29 cellular contexts compared by ENCODE assay signal in genomic region chr6:27951040-27951439, GRCh38. TPM values are rescaled to one million over a fixed set of nuclear protein-coding genes. Genes with fewer than 3 reads are reported as not detected.
DNase-seq lines count a peak whose midpoint lies in the region; ATAC-seq, FAIRE-seq and TF ChIP-seq lines count a peak whose summit lies in the region.
"Had no signal": no experiment of that assay in that cellular context is flagged by ENCODE, and none has a peak within 500 bp of the region (broad histone marks: within the 10 kb centered on the region; RNA-seq: fewer than 3 reads in every experiment).

No MANE protein-coding gene starts in this region.

- no peaks in the 10 kb centered on the region for H3K27me3 ChIP-seq in K562 (ENCODE audit: control insufficient read depth in 2 of 2, insufficient read depth in 2 of 2, low read length in 2 of 2)
- H3K27me3 ChIP-seq in tibial nerve: no peaks in the 10 kb centered on the region
- H3K27me3 ChIP-seq: BLaER1 had no signal

- no peak overlapping the region for H3K9ac ChIP-seq in K562 (ENCODE audit: insufficient read depth in 1 of 2, low read depth in 2 of 2, low read length in 2 of 2)
- H3K9ac ChIP-seq: BLaER1 had no signal

- TF ChIP-seq POLR2A in K562 (conservative IDR thresholded peaks at IDR 0.05) (no peak), tibial nerve (IDR thresholded peaks at IDR 0.05) (no peak)

- in situ Hi-C loops in K562 (cut with MboI): no loop called here

- WGBS in K562 (ENCODE audit: insufficient coverage, low coverage, missing lambda C conversion rate): 55% methylated on average over 1 of the region's 1 CpG
- 25 to 27% methylated on average over 1 of the region's 1 CpG for WGBS in tibial nerve, 2 donors

- TF ChIP-seq RAD21 in K562 (CRISPR knock-in tag; conservative IDR thresholded peaks at IDR 0.05 in 1 of 2, IDR thresholded peaks at IDR 0.05 in 1 of 2): no peak

- peaks cover 0 to 3% of the 10 kb centered on the region in 2 experiments; a peak in 2 of 5 replicates for H3K4me1 ChIP-seq in K562 (replicated peaks in 1 of 2; ENCODE audit: control insufficient read depth in 2 of 2, insufficient read depth in 2 of 2, low read length in 2 of 2)
- no peaks in the 10 kb centered on the region for H3K4me1 ChIP-seq in tibial nerve
- H3K4me1 ChIP-seq: BE2C, BLaER1 had no signal

- H4K20me1 ChIP-seq in K562 (replicated peaks; ENCODE audit: control insufficient read depth, insufficient read depth, low read length): no peaks in the 10 kb centered on the region
- H4K20me1 ChIP-seq: BLaER1 had no signal

- no peak for ATAC-seq in K562

- H3K4me3 ChIP-seq in K562 (no peak overlapping the region), tibial nerve (no peak overlapping the region)
- H3K4me3 ChIP-seq: BLaER1 had no signal

- H3K4me2 ChIP-seq in K562 (ENCODE audit: insufficient read depth, low read length): no peak overlapping the region
- H3K4me2 ChIP-seq: BLaER1 had no signal

- H3K79me2 ChIP-seq in K562 (ENCODE audit: control insufficient read depth, insufficient read depth, low read length): peaks cover 5% of the 10 kb centered on the region; the same call in 1 of the 3 replicates

- TF ChIP-seq EP300 in K562 (IDR thresholded peaks at IDR 0.05; ENCODE audit: low read length) (no peak), tibial nerve (IDR thresholded peaks at IDR 0.05) (no peak)

- DNase-seq in K562 (ENCODE audit: extremely low read depth in 1 of 4, low spot score in 3 of 4): no peak
- DNase-seq in activated CD4-positive, CD25-positive, alpha-beta regulatory T cell (lab: John Stamatoyannopoulos, UW): no peak
- no peak for DNase-seq in tibial nerve (ENCODE audit: low spot score in 2 of 2)
- DNase-seq: ACHN; BE2C; C1 segment of cervical spinal cord; CD4-positive, alpha-beta memory T cell; CD4-positive, CD25-positive, alpha-beta regulatory T cell; CD8-positive, alpha-beta memory T cell; COR-L47; DMS 273 treated with DMSO at 0.1 percent for 48 hours; DMS153; DMS53; DMS79; DND-41; EL; GF-D8 had no signal

- no peak for TF ChIP-seq CTCF in K562 (IDR thresholded peaks at IDR 0.05 in 2 of 3, conservative IDR thresholded peaks at IDR 0.05 in 1 of 3; ENCODE audit: insufficient read depth in 2 of 3, low read depth in 1 of 3, low read length in 3 of 3)
- TF ChIP-seq CTCF in tibial nerve (IDR thresholded peaks at IDR 0.05): no peak

- H3K27ac ChIP-seq in K562 (ENCODE audit: extremely low read depth, low read depth, low read length) (no peak overlapping the region), tibial nerve (no peak overlapping the region)
- H3K27ac ChIP-seq: 22Rv1, BLaER1 had no signal

- no peak overlapping the region for H2AFZ ChIP-seq in K562 (ENCODE audit: low read depth, low read length)

- no peaks in the 10 kb centered on the region for H3K9me1 ChIP-seq in K562 (ENCODE audit: control insufficient read depth, insufficient read depth, low read length)

- POLR2A ChIA-PET in K562 (lab: Yijun Ruan, JAX): no interaction called here

- no TSS peak for BruUV-seq in K562 (replicated peaks; lab: Mats Ljungman, UMichigan)

- CTCF ChIA-PET in K562 (lab: Yijun Ruan, JAX; ENCODE audit: low intra/inter-chr PET ratio): no interaction called here

- intact Hi-C loops in K562 (cut with micrococcal nuclease): no loop called here

- no peaks in the 10 kb centered on the region; the same call in 1 of the 2 replicates for H3K9me3 ChIP-seq in K562 (replicated peaks; ENCODE audit: control insufficient read depth, insufficient read depth, low read depth, low read length)
- no peaks in the 10 kb centered on the region for H3K9me3 ChIP-seq in tibial nerve
- H3K9me3 ChIP-seq: BE2C, BLaER1 had no signal

- peaks cover 51% of the 10 kb centered on the region for H3K36me3 ChIP-seq in K562 (ENCODE audit: control insufficient read depth, insufficient read depth, low read length)
- H3K36me3 ChIP-seq in tibial nerve: no peaks in the 10 kb centered on the region
- H3K36me3 ChIP-seq: BE2C, BLaER1 had no signal

- FAIRE-seq in A204.1 (lab: Jason Lieb, UNC) (peak; percentile 25), K562 (lab: Jason Lieb, UNC) (no peak), islet of Langerhans (lab: Jason Lieb, UNC) (peak; percentile 27)
- FAIRE-seq: GM12891, GM19239 had no signal

TF ChIP-seq in K562, 482 proteins besides CTCF, POLR2A, EP300 and RAD21 (continues in another document):
- TF ChIP-seq NFXL1 (CRISPR knock-in tag; IDR thresholded peaks at IDR 0.05) (no peak), HNRNPK (IDR thresholded peaks at IDR 0.05; ENCODE audit: low read depth, low read length, poor library complexity, severe bottlenecking) (no peak), SAP30 (IDR thresholded peaks at IDR 0.05; ENCODE audit: borderline replicate concordance, insufficient read depth, low read depth, low read length, poor library complexity, severe bottlenecking) (no peak), MXI1 (IDR thresholded peaks at IDR 0.05; ENCODE audit: low read depth, low read length) (no peak)
- TF ChIP-seq, protein P1, sequence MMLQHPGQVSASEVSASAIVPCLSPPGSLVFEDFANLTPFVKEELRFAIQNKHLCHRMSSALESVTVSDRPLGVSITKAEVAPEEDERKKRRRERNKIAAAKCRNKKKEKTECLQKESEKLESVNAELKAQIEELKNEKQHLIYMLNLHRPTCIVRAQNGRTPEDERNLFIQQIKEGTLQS (IDR thresholded peaks at IDR 0.05): peak; percentile 48
- TF ChIP-seq, protein P1 (CRISPR knock-in tag; conservative IDR thresholded peaks at IDR 0.05): no peak
- TF ChIP-seq, protein P2, sequence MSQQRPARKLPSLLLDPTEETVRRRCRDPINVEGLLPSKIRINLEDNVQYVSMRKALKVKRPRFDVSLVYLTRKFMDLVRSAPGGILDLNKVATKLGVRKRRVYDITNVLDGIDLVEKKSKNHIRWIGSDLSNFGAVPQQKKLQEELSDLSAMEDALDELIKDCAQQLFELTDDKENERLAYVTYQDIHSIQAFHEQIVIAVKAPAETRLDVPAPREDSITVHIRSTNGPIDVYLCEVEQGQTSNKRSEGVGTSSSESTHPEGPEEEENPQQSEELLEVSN (IDR thresholded peaks at IDR 0.05; ENCODE audit: borderline replicate concordance in 1 of 2, extremely low read depth in 1 of 2, insufficient read depth in 1 of 2, insufficient read length in 1 of 2, low read depth in 1 of 2, low read length in 1 of 2, poor library complexity in 1 of 2, severe bottlenecking in 1 of 2): no peak

RNA-seq across cellular contexts. Expression of gene OR2B6, which starts 6.0 kb away (rescaled TPM):
- 50.3 and 101 TPM in 2 replicates for total RNA-seq in K562 (2011; cell fraction: chromatin; rRNA removed; ENCODE audit: low replicate concordance)
- 16.7 and 40.0 TPM in 2 replicates for total RNA-seq in K562 (2011; cell fraction: nucleolus; rRNA removed)
- 128 and 218 TPM in 2 replicates for total RNA-seq in K562 (2011; cell fraction: nucleoplasm; rRNA removed)
- total RNA-seq in K562 (2014; rRNA removed): 2.3 and 4.3 TPM in 2 replicates
- total RNA-seq in K562 (2014; rRNA removed; fragmentation: Illumina TruSeq; extraction: Trizol): 6.4 and 8.3 TPM in 2 replicates
- 3.2 and 4.0 TPM in 2 replicates for total RNA-seq in K562 (2015; rRNA removed; fragmentation: Illumina TruSeq; extraction: Trizol)
- 4.2 and 4.4 TPM in 2 replicates for total RNA-seq in K562 (2021)
- polyA plus RNA-seq in K562 (2011; rRNA removed): 18.7 and 24.2 TPM in 2 replicates
- polyA plus RNA-seq in K562 (2011; cell fraction: cytosol; rRNA removed): 3.5 and 10.2 TPM in 2 replicates
- 131 and 142 TPM in 2 replicates for polyA plus RNA-seq in K562 (2011; cell fraction: nucleus; rRNA removed)
- 2.2 and 10.6 TPM in 2 replicates for polyA plus RNA-seq in K562 (2012)
- polyA plus RNA-seq in K562 (2014; fragmentation: Illumina TruSeq; extraction: Trizol): 8.7 and 12.0 TPM in 2 replicates
- polyA plus RNA-seq in K562 (2014; fragmentation: Nextera tagmentation; extraction: Ambion mirVana): 1 to 10 TPM; 1.9 to 2.4 TPM
- polyA plus RNA-seq in K562 (2014; rRNA removed): 11.7 and 15.2 TPM in 2 replicates
- 15.7 and 16.4 TPM in 2 replicates for polyA minus RNA-seq in K562 (2011; rRNA and poly(A)+ RNA removed)
- polyA minus RNA-seq in K562 (2011; cell fraction: cytosol; rRNA and poly(A)+ RNA removed): 1.8 and 2.5 TPM in 2 replicates
- polyA minus RNA-seq in K562 (2011; cell fraction: nucleus; rRNA and poly(A)+ RNA removed): 26.7 and 27.9 TPM in 2 replicates
- total RNA-seq in tibial nerve: not detected
- total RNA-seq: A172; CD4-positive, alpha-beta memory T cell; CD4-positive, CD25-positive, alpha-beta regulatory T cell; CD8-positive, alpha-beta memory T cell; G401 had no signal
- polyA plus RNA-seq: CD14-positive monocyte; CD4-positive, alpha-beta memory T cell; CD4-positive, CD25-positive, alpha-beta regulatory T cell; CD8-positive, alpha-beta memory T cell had no signal

RNA-seq across cellular contexts. Expression of gene OR2B2, which starts 38.8 kb away (rescaled TPM):
- not detected in 2 replicates for total RNA-seq in K562 (2011; cell fraction: chromatin; rRNA removed; ENCODE audit: low replicate concordance)
- not detected in 2 replicates for total RNA-seq in K562 (2011; cell fraction: nucleolus; rRNA removed)
- not detected in 2 replicates for total RNA-seq in K562 (2011; cell fraction: nucleoplasm; rRNA removed)
- total RNA-seq in K562 (2014; rRNA removed) (not detected in 2 replicates), K562 (2014; rRNA removed; fragmentation: Illumina TruSeq; extraction: Trizol) (not detected in 2 replicates), K562 (2015; rRNA removed; fragmentation: Illumina TruSeq; extraction: Trizol) (not detected in 2 replicates), K562 (2021) (not detected in 2 replicates), tibial nerve (not detected)
- polyA plus RNA-seq in K562 (2011; rRNA removed) (not detected in 2 replicates), K562 (2014; fragmentation: Illumina TruSeq; extraction: Trizol) (not detected in 2 replicates), K562 (2014; fragmentation: Nextera tagmentation; extraction: Ambion mirVana) (under 1 TPM in 1 of 2 experiments, not detected in 1; 0.24 TPM), K562 (2014; rRNA removed) (not detected in 2 replicates)
- not detected in 2 replicates for polyA plus RNA-seq in K562 (2011; cell fraction: cytosol; rRNA removed)
- not detected in 2 replicates for polyA plus RNA-seq in K562 (2011; cell fraction: nucleus; rRNA removed)
- polyA plus RNA-seq in K562 (2012): 0.14 and 0.57 TPM in 2 replicates
- not detected in 2 replicates for polyA minus RNA-seq in K562 (2011; rRNA and poly(A)+ RNA removed)
- polyA minus RNA-seq in K562 (2011; cell fraction: cytosol; rRNA and poly(A)+ RNA removed): not detected in 2 replicates
- not detected in 2 replicates for polyA minus RNA-seq in K562 (2011; cell fraction: nucleus; rRNA and poly(A)+ RNA removed)
- total RNA-seq: A172; A673; CD4-positive, alpha-beta memory T cell; CD4-positive, CD25-positive, alpha-beta regulatory T cell; CD8-positive, alpha-beta memory T cell; Daoy; G401 had no signal
- polyA plus RNA-seq: AG04450; CD14-positive monocyte; CD4-positive, alpha-beta memory T cell; CD4-positive, CD25-positive, alpha-beta regulatory T cell; CD8-positive, alpha-beta memory T cell had no signal
